In genomic region chr3:29754346-29754745, GRCh38 we compare ENCODE assay signal across 13 cellular contexts.
"Had no signal": no experiment of that assay in that cellular context is flagged by ENCODE, and none has a peak within 500 bp of the region (broad histone marks: within the 10 kb centered on the region; RNA-seq: fewer than 3 reads in every experiment).

No MANE protein-coding gene starts in this region.

- DNase-seq: activated CD4-positive, alpha-beta memory T cell treated with anti-CD3 and anti-CD28 coated beads, Interleukin-2, amount 10 ng/mL, durations not matched to agents 7 days and 5 days; activated CD4-positive, alpha-beta T cell treated with anti-CD3 and anti-CD28 coated beads for 1 hour; activated CD8-positive, alpha-beta memory T cell treated with anti-CD3 and anti-CD28 coated beads, Interleukin-2, amount 50 U/mL, for 4 hours; activated naive CD4-positive, alpha-beta T cell; activated naive CD8-positive, alpha-beta T cell treated with anti-CD3 and anti-CD28 coated beads, Interleukin-2, amount 50 U/mL, for 24 hours; lower lobe of right lung; midbrain; naive B cell; T1000 had no signal

- H3K4me3 ChIP-seq: lower lobe of right lung, right atrium auricular region, skin epidermis had no signal

- H3K27me3 ChIP-seq: neutrophil, right atrium auricular region had no signal

- H3K27ac ChIP-seq: lower lobe of right lung, neutrophil, right atrium auricular region, skin epidermis had no signal

- ATAC-seq: activated naive CD8-positive, alpha-beta T cell treated with anti-CD3 and anti-CD28 coated beads, Interleukin-2, amount 50 U/mL, for 24 hours; esophagus mucosa; lower lobe of right lung had no signal

- H3K36me3 ChIP-seq: lower lobe of right lung, neutrophil, right atrium auricular region had no signal

- H3K9me3 ChIP-seq: lower lobe of right lung, neutrophil, right atrium auricular region had no signal
